14 cellular contexts compared by ENCODE assay signal in the genomic region with DNA sequence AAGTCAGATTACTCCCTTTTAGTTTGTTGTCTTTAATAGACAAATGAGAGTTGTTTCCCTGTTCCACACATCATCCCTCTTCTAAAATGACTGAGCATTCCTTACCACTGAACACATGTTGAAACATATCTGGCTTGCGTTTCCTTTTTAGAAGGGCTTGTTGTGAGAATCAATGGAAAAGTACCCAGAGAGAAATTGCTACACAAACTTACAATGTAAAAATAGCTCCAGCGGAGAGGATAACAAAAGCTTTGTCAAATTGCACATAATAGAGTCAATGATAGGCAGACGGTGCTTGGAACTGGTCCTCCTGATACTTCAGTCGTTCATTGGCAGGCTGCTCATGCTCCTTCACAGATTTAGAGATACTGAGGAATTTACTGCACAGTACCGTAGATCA.
DNase-seq lines count a peak whose midpoint lies in the region; ATAC-seq and TF ChIP-seq lines count a peak whose summit lies in the region.
"Had no signal": no experiment of that assay in that cellular context is flagged by ENCODE, and none has a peak within 500 bp of the region (broad histone marks: within the 10 kb centered on the region; RNA-seq: fewer than 3 reads in every experiment).

No MANE protein-coding gene starts in this region.

- no peak for ATAC-seq in activated CD8-positive, alpha-beta memory T cell treated with anti-CD3 and anti-CD28 coated beads, Interleukin-2, amount 10 ng/mL, durations not matched to agents 7 days and 5 days

- TF ChIP-seq CTCF in osteoblast (IDR thresholded peaks at IDR 0.05; ENCODE audit: extremely low read depth, low read depth, low read length) = no peak

- no peaks in the 10 kb centered on the region for H3K27me3 ChIP-seq in osteoblast (ENCODE audit: insufficient read depth, low read length)

- H3K36me3 Mint-ChIP-seq in activated CD8-positive, alpha-beta memory T cell treated with anti-CD3 and anti-CD28 coated beads, Interleukin-2, amount 10 ng/mL, durations not matched to agents 7 days and 5 days = no peaks in the 10 kb centered on the region
- H3K36me3 Mint-ChIP-seq: CD8-positive, alpha-beta memory T cell had no signal

- H3K4me3 ChIP-seq in osteoblast (ENCODE audit: insufficient read depth, low read length) = peak overlapping the region; percentile 34

- H2AFZ ChIP-seq in osteoblast (ENCODE audit: low read length) = peak overlapping the region; percentile 86

- peak overlapping the region; percentile 76 for H3K27ac ChIP-seq in osteoblast (ENCODE audit: low read depth, low read length)
- H3K27ac ChIP-seq: WERI-Rb-1 had no signal

- DNase-seq in EH (ENCODE audit: low read depth) (peak; percentile 73), amniotic epithelial cell (ENCODE audit: low read depth) (peak; percentile 77), fibroblast of peridontal ligament (ENCODE audit: extremely low read depth) (peak; percentile 82), osteoblast (ENCODE audit: insufficient read length, low spot score, missing footprints) (peak; percentile 52), KBM-7 (no peak), NCI-H2171 (lab: John Stamatoyannopoulos, UW) (no peak), NCI-H524 treated with DMSO at 0.1 percent for 48 hours (lab: John Stamatoyannopoulos, UW) (no peak)
- DNase-seq in activated CD8-positive, alpha-beta memory T cell treated with anti-CD3 and anti-CD28 coated beads, Interleukin-2, amount 10 ng/mL, durations not matched to agents 7 days and 5 days = no peak
- DNase-seq: activated CD8-positive, alpha-beta memory T cell treated with anti-CD3 and anti-CD28 coated beads, Interleukin-2, amount 50 U/mL, for 48 hours; CD8-positive, alpha-beta memory T cell; MV-4-11; NCI-H526; stimulated activated CD4-positive, alpha-beta T cell treated with anti-CD3 and anti-CD28 coated beads, Interleukin-15, amount 100 ng/mL, for 24 hours; WERI-Rb-1 had no signal

- in situ Hi-C loops in KBM-7 (cut with MboI; ENCODE audit: low pct_unique_long_range_greater_than_20kb, low sequenced_read_pairs) = no loop called here

- peak overlapping the region; percentile 68 for H3K4me2 ChIP-seq in osteoblast (ENCODE audit: insufficient read depth, low read length)

- H3K9me3 Mint-ChIP-seq in activated CD8-positive, alpha-beta memory T cell treated with anti-CD3 and anti-CD28 coated beads, Interleukin-2, amount 10 ng/mL, durations not matched to agents 7 days and 5 days (ENCODE audit: low read depth) = peaks cover 2% of the 10 kb centered on the region

- no peaks in the 10 kb centered on the region for H3K79me2 ChIP-seq in osteoblast (ENCODE audit: insufficient read depth, low read length)

- H3K9me3 ChIP-seq in osteoblast (ENCODE audit: low read depth, low read length) = no peaks in the 10 kb centered on the region

- H3K36me3 ChIP-seq in osteoblast (ENCODE audit: insufficient read depth, low read length) = no peaks in the 10 kb centered on the region
- H3K36me3 ChIP-seq: WERI-Rb-1 had no signal

- no peaks in the 10 kb centered on the region for H4K20me1 ChIP-seq in osteoblast (ENCODE audit: insufficient read depth, low read length)

- CTCF ChIA-PET in activated CD8-positive, alpha-beta memory T cell treated with anti-CD3 and anti-CD28 coated beads, Interleukin-2, amount 10 ng/mL, durations not matched to agents 7 days and 5 days (lab: Charles Lee) = no interaction called here

- H3K27ac Mint-ChIP-seq in activated CD8-positive, alpha-beta memory T cell treated with anti-CD3 and anti-CD28 coated beads, Interleukin-2, amount 10 ng/mL, durations not matched to agents 7 days and 5 days = no peak overlapping the region
- H3K27ac Mint-ChIP-seq: CD8-positive, alpha-beta memory T cell had no signal

- peaks cover 31% of the 10 kb centered on the region for H3K4me1 ChIP-seq in osteoblast (ENCODE audit: insufficient read depth, low read length)

- H3K27me3 Mint-ChIP-seq in activated CD8-positive, alpha-beta memory T cell treated with anti-CD3 and anti-CD28 coated beads, Interleukin-2, amount 10 ng/mL, durations not matched to agents 7 days and 5 days = no peaks in the 10 kb centered on the region
- H3K27me3 Mint-ChIP-seq: CD8-positive, alpha-beta memory T cell had no signal

- no peaks in the 10 kb centered on the region for H3K4me1 Mint-ChIP-seq in activated CD8-positive, alpha-beta memory T cell treated with anti-CD3 and anti-CD28 coated beads, Interleukin-2, amount 10 ng/mL, durations not matched to agents 7 days and 5 days
- H3K4me1 Mint-ChIP-seq: CD8-positive, alpha-beta memory T cell had no signal

- no peak overlapping the region for H3K4me3 Mint-ChIP-seq in activated CD8-positive, alpha-beta memory T cell treated with anti-CD3 and anti-CD28 coated beads, Interleukin-2, amount 10 ng/mL, durations not matched to agents 7 days and 5 days
- H3K4me3 Mint-ChIP-seq: CD8-positive, alpha-beta memory T cell had no signal

Comparison
In these comparisons a context has a peak if more than half of its experiments do, and no peak if none do; other contexts are left out.
1. DNase-seq: peak in EH (single experiment), amniotic epithelial cell (single experiment), fibroblast of peridontal ligament (single experiment) and osteoblast (single experiment); none in activated CD8-positive, alpha-beta memory T cell treated with anti-CD3 and anti-CD28 coated beads, Interleukin-2, amount 10 ng/mL, durations not matched to agents 7 days and 5 days (single experiment), KBM-7 (single experiment), NCI-H2171 (single experiment) and NCI-H524 treated with DMSO at 0.1 percent for 48 hours (single experiment).